Comparison of ENCODE assay signal across 9 cellular contexts in the genomic region with DNA sequence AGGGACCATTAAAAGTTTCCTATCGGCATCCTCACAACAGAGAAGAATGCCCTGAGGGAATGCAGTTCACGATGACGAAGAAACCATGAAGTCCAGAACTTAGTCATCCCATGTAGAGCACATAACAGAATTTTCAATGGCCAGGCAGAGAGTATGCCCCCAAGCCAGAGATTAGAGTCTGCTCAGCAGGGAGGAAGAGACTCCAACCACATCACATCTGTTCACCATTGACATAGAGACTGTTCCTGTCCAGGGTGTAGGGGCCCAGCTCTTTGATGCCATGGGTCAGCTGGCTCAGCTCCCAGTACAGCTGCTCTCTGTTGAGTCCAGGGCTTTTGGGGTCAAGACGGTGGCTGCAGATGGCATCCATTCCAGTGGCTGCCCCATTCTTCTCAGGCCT.
"Had no signal": no experiment of that assay in that cellular context is flagged by ENCODE, and none has a peak within 500 bp of the region (broad histone marks: within the 10 kb centered on the region; RNA-seq: fewer than 3 reads in every experiment).

No MANE protein-coding gene starts in this region.

- H3K4me1 ChIP-seq: HAP-1 had no signal

- ATAC-seq: HCT116, K562 had no signal

- H3K4me3 ChIP-seq: GM23248, HAP-1, K562 had no signal

- FAIRE-seq: HTR-8/SVneo, K562 had no signal

- DNase-seq: GM23248, GOT3, H7, HFFc6, IMR-90 had no signal

- H3K27ac ChIP-seq: GM23248 had no signal

- H3K36me3 ChIP-seq: HAP-1 had no signal
